Comparison of ENCODE assay signal across 16 cellular contexts in the genomic region with DNA sequence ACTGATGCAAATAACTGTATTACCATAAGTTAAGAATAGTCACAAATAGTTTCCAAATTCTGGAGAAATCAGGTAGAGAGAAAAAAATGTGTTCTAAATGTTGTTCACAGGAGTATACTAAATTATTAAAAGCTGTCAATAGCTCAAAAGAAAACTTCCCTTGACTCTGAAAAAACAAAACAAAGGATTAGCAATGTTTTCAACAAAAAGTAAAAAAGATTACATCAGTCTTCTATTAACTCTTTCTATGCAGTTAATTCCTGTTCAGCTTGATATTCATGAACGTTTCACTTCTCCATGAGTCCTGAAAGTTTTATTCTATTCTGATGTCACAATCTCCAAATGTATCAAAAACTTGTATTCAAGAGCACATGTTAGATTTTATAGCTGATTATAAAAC.
"Had no signal": no experiment of that assay in that cellular context is flagged by ENCODE, and none has a peak within 500 bp of the region (broad histone marks: within the 10 kb centered on the region; RNA-seq: fewer than 3 reads in every experiment).

No MANE protein-coding gene starts in this region.

- H3K36me3 ChIP-seq: esophagus muscularis mucosa, gastrocnemius medialis, suprapubic skin, thyroid gland, upper lobe of left lung, uterus had no signal

- H3K9me3 ChIP-seq: esophagus muscularis mucosa, gastrocnemius medialis, suprapubic skin, thyroid gland, upper lobe of left lung, uterus had no signal

- H3K27me3 ChIP-seq: dorsolateral prefrontal cortex, esophagus muscularis mucosa, gastrocnemius medialis, suprapubic skin, thyroid gland, upper lobe of left lung, uterus had no signal

- DNase-seq: cortex of kidney; dorsolateral prefrontal cortex; effector CD8-positive, alpha-beta T cell; gastrocnemius medialis; glutamatergic neuron; mesendoderm; naive thymus-derived CD8-positive, alpha-beta T cell; posterior cingulate gyrus; stimulated activated CD4-positive, alpha-beta T cell treated with anti-CD3 and anti-CD28 coated beads, Interleukin-12 subunit alpha, Interleukin-12 subunit beta, amount 100 ng/mL, for 4 hours; stimulated activated naive CD4-positive, alpha-beta T cell treated with Interleukin-2 at 50 U/mL for 16 hours; thyroid gland; upper lobe of left lung; uterus had no signal

- H3K4me3 ChIP-seq: dorsolateral prefrontal cortex, esophagus muscularis mucosa, gastrocnemius medialis, suprapubic skin, thyroid gland, upper lobe of left lung, uterus had no signal

- H3K4me3 Mint-ChIP-seq: naive thymus-derived CD8-positive, alpha-beta T cell had no signal

- H3K27ac Mint-ChIP-seq: naive thymus-derived CD8-positive, alpha-beta T cell had no signal

- ATAC-seq: gastrocnemius medialis; naive thymus-derived CD8-positive, alpha-beta T cell; sciatic nerve had no signal

- H3K4me1 ChIP-seq: esophagus muscularis mucosa, gastrocnemius medialis, suprapubic skin, thyroid gland, upper lobe of left lung, uterus had no signal

- H3K27ac ChIP-seq: dorsolateral prefrontal cortex, esophagus muscularis mucosa, gastrocnemius medialis, suprapubic skin, thyroid gland, upper lobe of left lung, uterus had no signal
